29 cellular contexts compared by ENCODE assay signal in genomic region chr22:44210721-44211120, GRCh38. TPM values are rescaled to one million over a fixed set of nuclear protein-coding genes. Genes with fewer than 3 reads are reported as not detected.
DNase-seq lines count a peak whose midpoint lies in the region; ATAC-seq and TF ChIP-seq lines count a peak whose summit lies in the region.
"Had no signal": no experiment of that assay in that cellular context is flagged by ENCODE, and none has a peak within 500 bp of the region (broad histone marks: within the 10 kb centered on the region; RNA-seq: fewer than 3 reads in every experiment).

No MANE protein-coding gene starts in this region.

- no peak overlapping the region for H3K4me2 ChIP-seq in mesenchymal stem cell (ENCODE audit: low read length, poor library complexity, severe bottlenecking)
- H3K4me2 ChIP-seq: KMS-11, SK-N-SH had no signal

- peaks cover 15% of the 10 kb centered on the region for H3K9me3 Mint-ChIP-seq in type B pancreatic cell

- no peak overlapping the region for H2BK15ac ChIP-seq in mesenchymal stem cell (ENCODE audit: low read depth, poor library complexity, severe bottlenecking)

- no peak overlapping the region for H3K23ac ChIP-seq in mesenchymal stem cell (ENCODE audit: low read length in 2 of 2)

- H3K14ac ChIP-seq in mesenchymal stem cell (ENCODE audit: low read length in 2 of 2), result no peak overlapping the region

- H2BK12ac ChIP-seq in mesenchymal stem cell (ENCODE audit: low read length in 2 of 2), result no peak overlapping the region

- ATAC-seq in SK-N-SH treated with all-trans-retinoic acid at 6 μM for 48 hours, result no peak
- ATAC-seq: activated CD8-positive, alpha-beta T cell treated with anti-CD3 and anti-CD28 coated beads, Interleukin-2, amount 10 ng/mL, durations not matched to agents 7 days and 5 days; naive thymus-derived CD8-positive, alpha-beta T cell; pancreas; right lobe of liver had no signal

- TF ChIP-seq CTCF in choroid plexus epithelial cell (conservative IDR thresholded peaks at IDR 0.05; ENCODE audit: low read depth, low read length) (no peak), spleen (IDR thresholded peaks at IDR 0.05 in 8 of 11, conservative IDR thresholded peaks at IDR 0.05 in 3 of 11) (no peak), type B pancreatic cell (conservative IDR thresholded peaks at IDR 0.05) (no peak)

- no peak overlapping the region for H2AK5ac ChIP-seq in mesenchymal stem cell (ENCODE audit: low read length, severe bottlenecking)

- no peak overlapping the region for H3K4me3 ChIP-seq in MG63
- no peak overlapping the region for H3K4me3 ChIP-seq in choroid plexus epithelial cell (ENCODE audit: low read depth, low read length)
- H3K4me3 ChIP-seq in mesenchymal stem cell (ENCODE audit: insufficient read depth in 1 of 2, low read depth in 1 of 2, low read length in 2 of 2), result no peak overlapping the region
- no peak overlapping the region for H3K4me3 ChIP-seq in spleen
- H3K4me3 ChIP-seq: pancreas, right lobe of liver, tibial artery had no signal

- H3K4ac ChIP-seq in mesenchymal stem cell (ENCODE audit: low read depth in 1 of 2, low read length in 2 of 2), result no peak overlapping the region

- 60% methylated on average over 2 of the region's 4 CpGs for WGBS in mesenchymal stem cell
- WGBS in spleen, 5 donors, result 79 to 91% (median 85%) methylated on average over 4 of the region's 4 CpGs

- no peak overlapping the region for H3K27ac Mint-ChIP-seq in type B pancreatic cell
- H3K27ac Mint-ChIP-seq: activated B cell treated with CpG ODN at 0.5 μM for 24 hours; activated CD8-positive, alpha-beta T cell treated with anti-CD3 and anti-CD28 coated beads, Interleukin-2, amount 10 ng/mL, durations not matched to agents 7 days and 5 days; memory B cell; T-helper 2 cell treated with Interferon-gamma antibody and Interleukin-4, amounts not matched to agents 5 μg/mL and 100 μg/mL, for 36 hours had no signal

- no peaks in the 10 kb centered on the region for H3K27me3 ChIP-seq in MG63
- peaks cover 12 to 32% of the 10 kb centered on the region in 2 experiments for H3K27me3 ChIP-seq in mesenchymal stem cell (ENCODE audit: control insufficient read depth in 1 of 2, insufficient read depth in 1 of 2, low read length in 2 of 2)
- H3K27me3 ChIP-seq in spleen (replicated peaks in 1 of 7), result no peaks in the 10 kb centered on the region
- H3K27me3 ChIP-seq: pancreas, right lobe of liver, tibial artery had no signal

- H3K36me3 ChIP-seq in MG63, result no peaks in the 10 kb centered on the region
- no peaks in the 10 kb centered on the region for H3K36me3 ChIP-seq in mesenchymal stem cell (ENCODE audit: control insufficient read depth in 1 of 2, insufficient read depth in 2 of 2, low read depth in 1 of 2, low read length in 2 of 2)
- peaks cover 0 to 12% (median 4%) of the 10 kb centered on the region in 6 donors for H3K36me3 ChIP-seq in spleen
- H3K36me3 ChIP-seq: pancreas, right lobe of liver, tibial artery had no signal

- peaks cover 16% of the 10 kb centered on the region for H3K27me3 Mint-ChIP-seq in type B pancreatic cell
- H3K27me3 Mint-ChIP-seq: activated B cell treated with CpG ODN at 0.5 μM for 24 hours; CD4-positive, alpha-beta memory T cell; memory B cell; naive thymus-derived CD8-positive, alpha-beta T cell had no signal

- H3K27ac ChIP-seq in mesenchymal stem cell (ENCODE audit: low read length, poor library complexity, severe bottlenecking) (no peak overlapping the region), spleen (no peak overlapping the region)
- H3K27ac ChIP-seq: KMS-11, pancreas, right lobe of liver had no signal

- H3K4me1 ChIP-seq in mesenchymal stem cell (ENCODE audit: control insufficient read depth, insufficient read depth, low read depth, low read length) (no peaks in the 10 kb centered on the region), spleen (peaks cover 0 to 57% (median 5%) of the 10 kb centered on the region in 6 donors)
- H3K4me1 ChIP-seq: pancreas, right lobe of liver had no signal

- intact Hi-C loops in spleen (cut with DNase I; ENCODE audit: low total_unique reads), result no loop called here

- no peak overlapping the region for H2AFZ ChIP-seq in mesenchymal stem cell (ENCODE audit: low read depth, low read length)

- no peak overlapping the region for H4K91ac ChIP-seq in mesenchymal stem cell (ENCODE audit: low read length)

- peaks cover 11% of the 10 kb centered on the region for H3K4me1 Mint-ChIP-seq in type B pancreatic cell (ENCODE audit: unreplicated experiment)

- peaks cover 15% of the 10 kb centered on the region; the same call in 1 of the 2 replicates for H3K9me3 ChIP-seq in MG63
- peaks cover 26% of the 10 kb centered on the region for H3K9me3 ChIP-seq in mesenchymal stem cell (ENCODE audit: control insufficient read depth, low read length)
- H3K9me3 ChIP-seq in spleen, result peaks cover 0 to 30% (median 25%) of the 10 kb centered on the region in 8 donors
- H3K9me3 ChIP-seq: pancreas, right lobe of liver, SK-N-SH had no signal

- H2BK5ac ChIP-seq in mesenchymal stem cell (ENCODE audit: low read depth, low read length, poor library complexity, severe bottlenecking), result no peak overlapping the region

- DNase-seq in AG20443 (ENCODE audit: low spot score), result peak; percentile 13
- DNase-seq in MG63, result peak; percentile 91
- peak; percentile 58 for DNase-seq in choroid plexus epithelial cell (ENCODE audit: low read depth)
- DNase-seq in mesenchymal stem cell, result peak; percentile 1
- no peak for DNase-seq in spleen
- no peak for DNase-seq in type B pancreatic cell (ENCODE audit: extremely low spot score, unreplicated experiment)
- DNase-seq in activated CD4-positive, CD25-positive, alpha-beta regulatory T cell (lab: John Stamatoyannopoulos, UW), result no peak
- DNase-seq: activated B cell treated with CpG ODN at 0.5 μM for 24 hours; activated CD8-positive, alpha-beta T cell treated with anti-CD3 and anti-CD28 coated beads, Interleukin-2, amount 10 ng/mL, durations not matched to agents 7 days and 5 days; activated naive CD4-positive, alpha-beta T cell treated with Interleukin-2 at 50 U/mL for 16 hours; activated T-cell treated with anti-CD3 and anti-CD28 coated beads, Interleukin-2, amount 50 U/mL, for 1 hour; CD4-positive, alpha-beta memory T cell; cortex of kidney; kidney glomerular epithelial cell; naive thymus-derived CD8-positive, alpha-beta T cell; NCI-H1092; NCI-H2081 treated with DMSO at 0.1 percent for 48 hours; NCI-H510A treated with DMSO at 0.1 percent for 48 hours; pancreas; right lobe of liver; SK-N-SH; stimulated activated naive CD4-positive, alpha-beta T cell; tibial artery had no signal

- H3K9ac ChIP-seq in mesenchymal stem cell (ENCODE audit: low read length), result no peak overlapping the region
- H3K9ac ChIP-seq: KMS-11, SK-N-SH had no signal

- no peak overlapping the region for H2BK120ac ChIP-seq in mesenchymal stem cell (ENCODE audit: low read depth, low read length)

- no peak overlapping the region for H4K8ac ChIP-seq in mesenchymal stem cell (ENCODE audit: low read length)

- no peak for TF ChIP-seq POLR2A in spleen (IDR thresholded peaks at IDR 0.05)

- H3K18ac ChIP-seq in mesenchymal stem cell (ENCODE audit: low read depth in 1 of 2, low read length in 2 of 2), result no peak overlapping the region

- no peaks in the 10 kb centered on the region for H3K79me1 ChIP-seq in mesenchymal stem cell (replicated peaks; ENCODE audit: low read length, poor library complexity, severe bottlenecking)

- H3K36me3 Mint-ChIP-seq in type B pancreatic cell, result no peaks in the 10 kb centered on the region

- H3K4me3 Mint-ChIP-seq in type B pancreatic cell, result no peak overlapping the region
- H3K4me3 Mint-ChIP-seq: activated B cell treated with CpG ODN at 0.5 μM for 24 hours; activated CD8-positive, alpha-beta T cell treated with anti-CD3 and anti-CD28 coated beads, Interleukin-2, amount 10 ng/mL, durations not matched to agents 7 days and 5 days; CD4-positive, alpha-beta memory T cell; memory B cell; T-helper 2 cell treated with Interferon-gamma antibody and Interleukin-4, amounts not matched to agents 5 μg/mL and 100 μg/mL, for 36 hours had no signal

TF ChIP-seq in SK-N-SH treated with all-trans-retinoic acid at 6 μM for 48 hours, 23 proteins besides CTCF, POLR2A, EP300 and RAD21 (continues in another document):
- no peak for TF ChIP-seq TCF4 (CRISPR knock-in tag; IDR thresholded peaks at IDR 0.05; ENCODE audit: borderline replicate concordance)
- no peak for TF ChIP-seq ARNTL (CRISPR knock-in tag; IDR thresholded peaks at IDR 0.05; ENCODE audit: borderline replicate concordance, low read depth)
- TF ChIP-seq CREB5 (CRISPR knock-in tag; IDR thresholded peaks at IDR 0.05; ENCODE audit: low read depth), result no peak
- TF ChIP-seq PATZ1 (CRISPR knock-in tag; IDR thresholded peaks at IDR 0.05; ENCODE audit: borderline replicate concordance), result no peak

RNA-seq across cellular contexts. Expression of gene PARVG, which starts 30.0 kb away (rescaled TPM):
- not detected in 2 replicates for total RNA-seq in MG63 (2014; rRNA removed; shearing (Covaris generic); ENCODE audit: low replicate concordance)
- not detected for polyA plus RNA-seq in mesenchymal stem cell (2013, experiment 1 of 2)
- polyA plus RNA-seq in mesenchymal stem cell (2013, experiment 2 of 2), result not detected
- 100 to 1,000 TPM; 129 to 226 (median 142) TPM for total RNA-seq in spleen
- polyA plus RNA-seq in spleen, result 100 to 1,000 TPM; 118 to 214 (median 204) TPM
- 0.19 and 0.21 TPM in 2 replicates for total RNA-seq in type B pancreatic cell (ENCODE audit: low replicate concordance)
- total RNA-seq: HT-29 had no signal
- polyA plus RNA-seq: endothelial cell of umbilical vein had no signal

Comparison
In these comparisons a context has a peak if more than half of its experiments do, and no peak if none do; other contexts are left out.
1. DNase-seq: peak in AG20443 (single experiment), MG63 (single experiment), choroid plexus epithelial cell (single experiment) and mesenchymal stem cell (single experiment); none in spleen (single experiment), type B pancreatic cell (single experiment) and activated CD4-positive, CD25-positive, alpha-beta regulatory T cell (0 of 4).
2. RNA of gene PARVG, which starts 30.0 kb away (total RNA-seq): 129 to 226 TPM in spleen; 0.19 to 0.21 TPM in type B pancreatic cell and not detected in MG63; every median in the first group is over 100 times any median in the second.